In the genomic region with DNA sequence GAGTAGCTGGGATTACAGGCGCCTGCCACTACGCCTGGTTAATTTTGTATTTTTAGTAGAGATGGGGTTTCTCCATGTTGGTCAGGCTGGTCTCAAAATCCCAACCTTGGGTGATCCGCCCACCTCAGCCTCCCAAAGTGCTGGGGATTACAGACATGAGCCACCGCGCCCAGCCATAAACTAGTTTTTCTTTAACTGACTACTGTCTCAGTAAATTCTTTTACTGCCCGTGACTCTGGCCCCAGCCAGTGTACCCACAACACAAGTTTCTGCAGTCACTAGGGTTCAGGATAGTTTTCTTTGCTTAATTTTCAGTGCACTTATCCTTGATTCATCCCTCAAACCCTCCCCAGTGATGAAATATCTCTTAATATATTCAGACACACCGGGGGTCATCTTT, we compare ENCODE assay signal across 30 cellular contexts. TPM values are rescaled to one million over a fixed set of nuclear protein-coding genes. Genes with fewer than 3 reads are reported as not detected.
"Had no signal": no experiment of that assay in that cellular context is flagged by ENCODE, and none has a peak within 500 bp of the region (broad histone marks: within the 10 kb centered on the region; RNA-seq: fewer than 3 reads in every experiment).

No MANE protein-coding gene starts in this region.

- FAIRE-seq: keratinocyte had no signal

- H2AFZ ChIP-seq: parathyroid adenoma had no signal

- H3K36me3 Mint-ChIP-seq: natural killer cell treated with Interleukin-12 subunit alpha and Interleukin-12 subunit beta and Interleukin-15 and Interleukin-18, amount 100 ng/mL, for 72 hours had no signal

- H3K9ac ChIP-seq: parathyroid adenoma had no signal

- H3K27ac ChIP-seq: heart right ventricle, left ventricle myocardium inferior, parathyroid adenoma, right atrium auricular region, right lobe of liver, stomach, suprapubic skin, thoracic aorta, tibial artery, uterus had no signal

- H3K4me1 ChIP-seq: heart right ventricle, left ventricle myocardium inferior, parathyroid adenoma, right atrium auricular region, suprapubic skin, tibial artery, uterus had no signal

- H3K36me3 ChIP-seq: heart right ventricle, left ventricle myocardium inferior, right atrium auricular region, right lobe of liver, stomach, suprapubic skin, thoracic aorta, tibial artery, uterus had no signal

- DNase-seq: heart right ventricle; hippocampal formation; left ventricle myocardium inferior; mesendoderm; naive thymus-derived CD4-positive, alpha-beta T cell; nucleus accumbens; right lobe of liver; stimulated activated CD4-positive, alpha-beta T cell treated with anti-CD3 and anti-CD28 coated beads, Interleukin-12 subunit alpha, Interleukin-12 subunit beta, amount 100 ng/mL, for 4 hours; stimulated activated CD4-positive, alpha-beta T cell treated with anti-CD3 and anti-CD28 coated beads, Interleukin-15, amount 100 ng/mL, for 24 hours; stimulated activated CD4-positive, alpha-beta T cell treated with anti-CD3 and anti-CD28 coated beads, Interleukin-2, amount 100 ng/mL, for 24 hours; stimulated activated CD4-positive, alpha-beta T cell treated with anti-CD3 and anti-CD28 coated beads, Interleukin-4, amount 100 ng/mL, for 1 hour; stimulated activated naive B cell treated with anti-CD40 and anti-IgM and Interleukin-4, amounts not matched to agents 10 μg/mL and 1 μg/mL and 100 μg/mL, for 72 hours; stimulated activated naive CD8-positive, alpha-beta T cell treated with anti-CD3 and anti-CD28 coated beads, Interleukin-15, Interleukin-2, amounts not matched to agents 100 U/mL and 50 U/mL, for 24 hours; stomach; tibial artery; uterus had no signal

- H3K4me1 Mint-ChIP-seq: naive thymus-derived CD4-positive, alpha-beta T cell; stimulated activated naive B cell treated with anti-CD40 and anti-IgM and Interleukin-4, amounts not matched to agents 10 μg/mL and 1 μg/mL and 100 μg/mL, for 72 hours had no signal

- H3K27ac Mint-ChIP-seq: mesothelial cell of epicardium; naive thymus-derived CD4-positive, alpha-beta T cell; natural killer cell treated with Interleukin-12 subunit alpha and Interleukin-12 subunit beta and Interleukin-15 and Interleukin-18, amount 100 ng/mL, for 72 hours; progenitor cell of endocrine pancreas; stimulated activated naive B cell treated with anti-CD40 and anti-IgM and Interleukin-4, amounts not matched to agents 10 μg/mL and 1 μg/mL and 100 μg/mL, for 72 hours; type B pancreatic cell had no signal

- H3K4me3 ChIP-seq: heart right ventricle, left ventricle myocardium inferior, lung, right atrium auricular region, right lobe of liver, smooth muscle cell, stomach, suprapubic skin, thoracic aorta, tibial artery, uterus had no signal

- H3K9me3 Mint-ChIP-seq: natural killer cell treated with Interleukin-12 subunit alpha and Interleukin-12 subunit beta and Interleukin-15 and Interleukin-18, amount 100 ng/mL, for 72 hours had no signal

- ATAC-seq: heart right ventricle; naive thymus-derived CD4-positive, alpha-beta T cell; natural killer cell treated with Interleukin-12 subunit alpha and Interleukin-12 subunit beta and Interleukin-15 and Interleukin-18, amount 100 ng/mL, for 72 hours; right lobe of liver; stimulated activated naive B cell treated with anti-CD40 and anti-IgM and Interleukin-4, amounts not matched to agents 10 μg/mL and 1 μg/mL and 100 μg/mL, for 72 hours; stimulated activated naive CD8-positive, alpha-beta T cell treated with anti-CD3 and anti-CD28 coated beads, Interleukin-15, Interleukin-2, amounts not matched to agents 100 U/mL and 50 U/mL, for 24 hours had no signal

- H3K9me3 ChIP-seq: right lobe of liver, suprapubic skin, thoracic aorta, uterus had no signal

- H3K27me3 Mint-ChIP-seq: progenitor cell of endocrine pancreas, type B pancreatic cell had no signal

- H3K4me3 Mint-ChIP-seq: mesothelial cell of epicardium; naive thymus-derived CD4-positive, alpha-beta T cell; natural killer cell treated with Interleukin-12 subunit alpha and Interleukin-12 subunit beta and Interleukin-15 and Interleukin-18, amount 100 ng/mL, for 72 hours; neural crest cell; stimulated activated naive B cell treated with anti-CD40 and anti-IgM and Interleukin-4, amounts not matched to agents 10 μg/mL and 1 μg/mL and 100 μg/mL, for 72 hours; type B pancreatic cell had no signal

- H3K4me2 ChIP-seq: smooth muscle cell had no signal

- H3K27me3 ChIP-seq: right atrium auricular region, right lobe of liver, stomach, suprapubic skin, tibial artery, uterus had no signal

RNA-seq across cellular contexts. Expression of a gene that starts 8.3 kb away (rescaled TPM):
- total RNA-seq: naive thymus-derived CD4-positive, alpha-beta T cell had no signal

RNA-seq across cellular contexts. Expression of a gene that starts 28.8 kb away (rescaled TPM):
- total RNA-seq: left ventricle myocardium inferior; mononuclear cell; myocyte; naive thymus-derived CD4-positive, alpha-beta T cell; natural killer cell treated with Interleukin-12 subunit alpha and Interleukin-12 subunit beta and Interleukin-15 and Interleukin-18, amount 100 ng/mL, for 72 hours had no signal
